Comparison of ENCODE assay signal across 19 cellular contexts in the genomic region with DNA sequence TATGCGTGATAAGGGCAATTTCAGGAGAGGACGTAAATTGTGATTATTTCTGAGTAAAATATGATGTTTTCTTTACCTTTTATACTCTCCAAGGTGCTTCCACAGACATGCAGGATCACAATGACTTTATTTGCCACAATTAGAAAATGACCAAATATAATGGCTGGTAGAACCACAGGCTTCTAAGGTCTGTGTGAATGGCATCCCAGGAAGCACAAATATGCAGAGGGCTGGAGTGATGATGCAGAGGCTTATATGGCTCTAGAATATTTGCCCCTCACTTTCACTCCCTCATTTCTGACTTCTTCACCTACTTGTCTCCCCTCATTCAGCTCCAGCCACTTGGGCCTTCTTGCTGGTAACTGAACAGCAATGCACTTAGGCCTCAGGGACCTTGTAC.
"Had no signal": no experiment of that assay in that cellular context is flagged by ENCODE, and none has a peak within 500 bp of the region (broad histone marks: within the 10 kb centered on the region; RNA-seq: fewer than 3 reads in every experiment).

No MANE protein-coding gene starts in this region.

- H3K36me3 Mint-ChIP-seq: activated CD4-positive, alpha-beta memory T cell treated with anti-CD3 and anti-CD28 coated beads for 36 hours; activated naive CD4-positive, alpha-beta T cell treated with anti-CD3 and anti-CD28 coated beads, Interleukin-2, amount 50 U/mL, for 72 hours; brain; T-cell had no signal

- H3K27ac Mint-ChIP-seq: activated CD4-positive, alpha-beta memory T cell treated with anti-CD3 and anti-CD28 coated beads for 36 hours; activated CD4-positive, alpha-beta T cell treated with anti-CD3 and anti-CD28 coated beads, Interleukin-2, amount 10 ng/mL, durations not matched to agents 7 days and 5 days; activated naive CD4-positive, alpha-beta T cell treated with anti-CD3 and anti-CD28 coated beads, Interleukin-2, amount 50 U/mL, for 72 hours; activated naive CD8-positive, alpha-beta T cell treated with anti-CD3 and anti-CD28 coated beads, Interleukin-2, amount 50 U/mL, for 24 hours; T-cell had no signal

- H3K27me3 Mint-ChIP-seq: activated CD4-positive, alpha-beta memory T cell treated with anti-CD3 and anti-CD28 coated beads for 36 hours; brain; central memory CD8-positive, alpha-beta T cell had no signal

- DNase-seq: activated CD4-positive, alpha-beta memory T cell treated with anti-CD3 and anti-CD28 coated beads for 36 hours; activated CD4-positive, alpha-beta T cell treated with anti-CD3 and anti-CD28 coated beads, Interleukin-2, amount 10 ng/mL, durations not matched to agents 7 days and 5 days; activated CD4-positive, CD25-positive, alpha-beta regulatory T cell; activated CD8-positive, alpha-beta memory T cell treated with anti-CD3 and anti-CD28 coated beads for 24 hours; activated effector memory CD4-positive, alpha-beta T cell treated with anti-CD3 and anti-CD28 coated beads, Interleukin-2, amount 50 U/mL, for 16 hours; activated naive CD4-positive, alpha-beta T cell treated with Interleukin-2 at 50 U/mL for 16 hours; activated naive CD8-positive, alpha-beta T cell treated with anti-CD3 and anti-CD28 coated beads, Interleukin-2, amount 50 U/mL, for 24 hours; activated T-cell treated with anti-CD3 and anti-CD28 coated beads, Interleukin-2, amount 50 U/mL, for 4 hours; amniotic stem cell; MG63; MV-4-11; NCI-H1436 treated with DMSO at 0.1 percent for 48 hours; SIG-M5; T-cell had no signal

- H3K27me3 ChIP-seq: ascending aorta, MG63 had no signal

- H3K9me3 Mint-ChIP-seq: activated CD4-positive, alpha-beta memory T cell treated with anti-CD3 and anti-CD28 coated beads for 36 hours; activated CD4-positive, alpha-beta T cell treated with anti-CD3 and anti-CD28 coated beads, Interleukin-2, amount 10 ng/mL, durations not matched to agents 7 days and 5 days; activated naive CD4-positive, alpha-beta T cell treated with anti-CD3 and anti-CD28 coated beads, Interleukin-2, amount 50 U/mL, for 72 hours; activated naive CD8-positive, alpha-beta T cell treated with anti-CD3 and anti-CD28 coated beads, Interleukin-2, amount 50 U/mL, for 24 hours; activated T-cell treated with anti-CD3 and anti-CD28 coated beads, Interleukin-2, amount 50 U/mL, for 4 hours had no signal

- H3K4me1 ChIP-seq: ascending aorta had no signal

- H3K4me3 ChIP-seq: ascending aorta, MG63 had no signal

- H3K4me3 Mint-ChIP-seq: activated CD4-positive, alpha-beta memory T cell treated with anti-CD3 and anti-CD28 coated beads for 36 hours; activated CD4-positive, alpha-beta T cell treated with anti-CD3 and anti-CD28 coated beads, Interleukin-2, amount 10 ng/mL, durations not matched to agents 7 days and 5 days; activated naive CD8-positive, alpha-beta T cell treated with anti-CD3 and anti-CD28 coated beads, Interleukin-2, amount 50 U/mL, for 24 hours; activated T-cell treated with anti-CD3 and anti-CD28 coated beads, Interleukin-2, amount 50 U/mL, for 4 hours; brain; central memory CD8-positive, alpha-beta T cell; T-cell had no signal

- H3K4me1 Mint-ChIP-seq: activated CD4-positive, alpha-beta T cell treated with anti-CD3 and anti-CD28 coated beads, Interleukin-2, amount 10 ng/mL, durations not matched to agents 7 days and 5 days; activated naive CD8-positive, alpha-beta T cell treated with anti-CD3 and anti-CD28 coated beads, Interleukin-2, amount 50 U/mL, for 24 hours; central memory CD8-positive, alpha-beta T cell; T-cell had no signal

- H3K36me3 ChIP-seq: ascending aorta, MG63 had no signal

- H3K27ac ChIP-seq: ascending aorta, VCaP had no signal

- H3K9me3 ChIP-seq: ascending aorta, MG63 had no signal
